ENCODE assay signal across 1 cellular context in the genomic region with DNA sequence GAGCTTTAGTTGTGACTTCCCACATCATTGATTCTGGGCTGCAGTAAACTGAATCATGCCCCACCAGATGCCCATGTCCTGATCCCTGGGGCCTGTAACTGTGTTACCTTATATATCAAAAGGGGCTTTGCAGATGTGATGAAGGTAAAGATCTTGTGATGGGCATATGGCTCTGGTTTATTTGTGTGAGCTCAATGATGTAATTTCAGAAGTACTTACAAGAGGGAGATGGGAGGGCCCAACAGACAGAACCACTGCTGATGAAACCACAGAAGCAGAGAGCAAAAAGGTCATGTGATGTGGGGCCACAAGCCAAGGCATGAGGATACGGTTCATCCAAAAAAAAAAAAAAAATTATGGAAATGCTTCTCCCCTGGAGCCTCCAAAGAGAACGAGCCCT.
TF ChIP-seq lines count a peak whose summit lies in the region.

No MANE protein-coding gene starts in this region.

TF ChIP-seq in K562, 482 proteins besides CTCF, POLR2A, EP300 and RAD21 (continued from another document and continues in another):
- TF ChIP-seq, protein P1, sequence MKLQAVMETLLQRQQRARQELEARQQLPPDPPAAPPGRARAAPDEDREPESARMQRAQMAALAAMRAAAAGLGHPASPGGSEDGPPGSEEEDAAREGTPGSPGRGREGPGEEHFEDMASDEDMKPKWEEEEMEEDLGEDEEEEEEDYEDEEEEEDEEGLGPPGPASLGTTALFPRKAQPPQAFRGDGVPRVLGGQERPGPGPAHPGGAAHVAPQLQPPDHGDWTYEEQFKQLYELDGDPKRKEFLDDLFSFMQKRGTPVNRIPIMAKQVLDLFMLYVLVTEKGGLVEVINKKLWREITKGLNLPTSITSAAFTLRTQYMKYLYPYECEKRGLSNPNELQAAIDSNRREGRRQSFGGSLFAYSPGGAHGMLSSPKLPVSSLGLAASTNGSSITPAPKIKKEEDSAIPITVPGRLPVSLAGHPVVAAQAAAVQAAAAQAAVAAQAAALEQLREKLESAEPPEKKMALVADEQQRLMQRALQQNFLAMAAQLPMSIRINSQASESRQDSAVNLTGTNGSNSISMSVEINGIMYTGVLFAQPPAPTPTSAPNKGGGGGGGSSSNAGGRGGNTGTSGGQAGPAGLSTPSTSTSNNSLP (IDR thresholded peaks at IDR 0.05; ENCODE audit: borderline replicate concordance, low read depth, low read length) = no peak
- no peak for TF ChIP-seq EZH2 (IDR thresholded peaks at IDR 0.05; ENCODE audit: borderline replicate concordance, low read depth, low read length)
- TF ChIP-seq BHLHE40 (IDR thresholded peaks at IDR 0.05; ENCODE audit: low read length) = no peak
- TF ChIP-seq, protein P2, sequence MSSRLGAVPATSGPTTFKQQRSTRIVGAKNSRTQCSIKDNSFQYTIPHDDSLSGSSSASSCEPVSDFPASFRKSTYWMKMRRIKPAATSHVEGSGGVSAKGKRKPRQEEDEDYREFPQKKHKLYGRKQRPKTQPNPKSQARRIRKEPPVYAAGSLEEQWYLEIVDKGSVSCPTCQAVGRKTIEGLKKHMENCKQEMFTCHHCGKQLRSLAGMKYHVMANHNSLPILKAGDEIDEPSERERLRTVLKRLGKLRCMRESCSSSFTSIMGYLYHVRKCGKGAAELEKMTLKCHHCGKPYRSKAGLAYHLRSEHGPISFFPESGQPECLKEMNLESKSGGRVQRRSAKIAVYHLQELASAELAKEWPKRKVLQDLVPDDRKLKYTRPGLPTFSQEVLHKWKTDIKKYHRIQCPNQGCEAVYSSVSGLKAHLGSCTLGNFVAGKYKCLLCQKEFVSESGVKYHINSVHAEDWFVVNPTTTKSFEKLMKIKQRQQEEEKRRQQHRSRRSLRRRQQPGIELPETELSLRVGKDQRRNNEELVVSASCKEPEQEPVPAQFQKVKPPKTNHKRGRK (tag; IDR thresholded peaks at IDR 0.05) = no peak
- no peak for TF ChIP-seq RBM17 (IDR thresholded peaks at IDR 0.05; ENCODE audit: borderline replicate concordance, low read depth, low read length)
- TF ChIP-seq, protein P3, sequence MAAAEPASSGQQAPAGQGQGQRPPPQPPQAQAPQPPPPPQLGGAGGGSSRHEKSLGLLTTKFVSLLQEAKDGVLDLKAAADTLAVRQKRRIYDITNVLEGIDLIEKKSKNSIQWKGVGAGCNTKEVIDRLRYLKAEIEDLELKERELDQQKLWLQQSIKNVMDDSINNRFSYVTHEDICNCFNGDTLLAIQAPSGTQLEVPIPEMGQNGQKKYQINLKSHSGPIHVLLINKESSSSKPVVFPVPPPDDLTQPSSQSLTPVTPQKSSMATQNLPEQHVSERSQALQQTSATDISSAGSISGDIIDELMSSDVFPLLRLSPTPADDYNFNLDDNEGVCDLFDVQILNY (CRISPR knock-in tag; IDR thresholded peaks at IDR 0.05) = no peak
- no peak for TF ChIP-seq EHMT2 (IDR thresholded peaks at IDR 0.05)
- no peak for TF ChIP-seq TEAD1 (CRISPR knock-in tag; IDR thresholded peaks at IDR 0.05)
- TF ChIP-seq PHTF2 (CRISPR knock-in tag; IDR thresholded peaks at IDR 0.05) = no peak
- no peak for TF ChIP-seq CEBPG (CRISPR knock-in tag; IDR thresholded peaks at IDR 0.05)
- TF ChIP-seq CEBPG (tag; conservative IDR thresholded peaks at IDR 0.05 in 1 of 2, IDR thresholded peaks at IDR 0.05 in 1 of 2) = peak in 1 of 2 experiments; percentile 66; a peak in 2 of 4 replicates
- TF ChIP-seq TBL1XR1 (IDR thresholded peaks at IDR 0.05; ENCODE audit: low read length in 2 of 2) = no peak
- TF ChIP-seq ZNF444 (CRISPR knock-in tag; IDR thresholded peaks at IDR 0.05) = no peak
- TF ChIP-seq TAF9B (IDR thresholded peaks at IDR 0.05; ENCODE audit: partially characterized antibody) = no peak
- TF ChIP-seq NONO (IDR thresholded peaks at IDR 0.05; ENCODE audit: low read depth in 2 of 2, low read length in 1 of 2) = no peak
- no peak for TF ChIP-seq CC2D1A (IDR thresholded peaks at IDR 0.05)
- TF ChIP-seq POU5F1 (IDR thresholded peaks at IDR 0.05; ENCODE audit: borderline replicate concordance, low read depth, low read length, partially characterized antibody) = no peak
- TF ChIP-seq CHD2 (IDR thresholded peaks at IDR 0.05; ENCODE audit: low read depth, low read length) = no peak
- no peak for TF ChIP-seq HCFC1 (IDR thresholded peaks at IDR 0.05; ENCODE audit: low read depth, low read length)
- no peak for TF ChIP-seq ZNF217 (CRISPR knock-in tag; IDR thresholded peaks at IDR 0.05)
- TF ChIP-seq FOXK2 (conservative IDR thresholded peaks at IDR 0.05 in 1 of 2, IDR thresholded peaks at IDR 0.05 in 1 of 2; ENCODE audit: low read depth in 2 of 2) = no peak
- peak; percentile 22; the same call in 1 of the 2 replicates for TF ChIP-seq ZNF384 (IDR thresholded peaks at IDR 0.05; ENCODE audit: low read depth, low read length)
- TF ChIP-seq RHOXF2B (CRISPR knock-in tag; conservative IDR thresholded peaks at IDR 0.05) = no peak
- no peak for TF ChIP-seq ZSCAN32 (CRISPR knock-in tag; IDR thresholded peaks at IDR 0.05)
- no peak for TF ChIP-seq SMARCA4 (IDR thresholded peaks at IDR 0.05)
- TF ChIP-seq, protein P4, sequence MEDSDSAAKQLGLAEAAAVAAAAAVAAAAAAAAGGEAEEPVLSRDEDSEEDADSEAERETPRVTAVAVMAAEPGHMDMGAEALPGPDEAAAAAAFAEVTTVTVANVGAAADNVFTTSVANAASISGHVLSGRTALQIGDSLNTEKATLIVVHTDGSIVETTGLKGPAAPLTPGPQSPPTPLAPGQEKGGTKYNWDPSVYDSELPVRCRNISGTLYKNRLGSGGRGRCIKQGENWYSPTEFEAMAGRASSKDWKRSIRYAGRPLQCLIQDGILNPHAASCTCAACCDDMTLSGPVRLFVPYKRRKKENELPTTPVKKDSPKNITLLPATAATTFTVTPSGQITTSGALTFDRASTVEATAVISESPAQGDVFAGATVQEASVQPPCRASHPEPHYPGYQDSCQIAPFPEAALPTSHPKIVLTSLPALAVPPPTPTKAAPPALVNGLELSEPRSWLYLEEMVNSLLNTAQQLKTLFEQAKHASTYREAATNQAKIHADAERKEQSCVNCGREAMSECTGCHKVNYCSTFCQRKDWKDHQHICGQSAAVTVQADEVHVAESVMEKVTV (CRISPR knock-in tag; IDR thresholded peaks at IDR 0.05) = no peak
- TF ChIP-seq ZFP1 (CRISPR knock-in tag; IDR thresholded peaks at IDR 0.05) = no peak
- no peak for TF ChIP-seq ZFP36 (IDR thresholded peaks at IDR 0.05; ENCODE audit: low read depth, low read length, partially characterized antibody)
- TF ChIP-seq, protein P5, sequence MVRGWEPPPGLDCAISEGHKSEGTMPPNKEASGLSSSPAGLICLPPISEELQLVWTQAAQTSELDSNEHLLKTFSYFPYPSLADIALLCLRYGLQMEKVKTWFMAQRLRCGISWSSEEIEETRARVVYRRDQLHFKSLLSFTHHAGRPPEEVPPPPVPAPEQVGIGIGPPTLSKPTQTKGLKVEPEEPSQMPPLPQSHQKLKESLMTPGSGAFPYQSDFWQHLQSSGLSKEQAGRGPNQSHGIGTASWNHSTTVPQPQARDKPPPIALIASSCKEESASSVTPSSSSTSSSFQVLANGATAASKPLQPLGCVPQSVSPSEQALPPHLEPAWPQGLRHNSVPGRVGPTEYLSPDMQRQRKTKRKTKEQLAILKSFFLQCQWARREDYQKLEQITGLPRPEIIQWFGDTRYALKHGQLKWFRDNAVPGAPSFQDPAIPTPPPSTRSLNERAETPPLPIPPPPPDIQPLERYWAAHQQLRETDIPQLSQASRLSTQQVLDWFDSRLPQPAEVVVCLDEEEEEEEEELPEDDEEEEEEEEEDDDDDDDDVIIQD (CRISPR knock-in tag; IDR thresholded peaks at IDR 0.05) = no peak
- no peak for TF ChIP-seq L3MBTL2 (IDR thresholded peaks at IDR 0.05)
- TF ChIP-seq, protein P6, sequence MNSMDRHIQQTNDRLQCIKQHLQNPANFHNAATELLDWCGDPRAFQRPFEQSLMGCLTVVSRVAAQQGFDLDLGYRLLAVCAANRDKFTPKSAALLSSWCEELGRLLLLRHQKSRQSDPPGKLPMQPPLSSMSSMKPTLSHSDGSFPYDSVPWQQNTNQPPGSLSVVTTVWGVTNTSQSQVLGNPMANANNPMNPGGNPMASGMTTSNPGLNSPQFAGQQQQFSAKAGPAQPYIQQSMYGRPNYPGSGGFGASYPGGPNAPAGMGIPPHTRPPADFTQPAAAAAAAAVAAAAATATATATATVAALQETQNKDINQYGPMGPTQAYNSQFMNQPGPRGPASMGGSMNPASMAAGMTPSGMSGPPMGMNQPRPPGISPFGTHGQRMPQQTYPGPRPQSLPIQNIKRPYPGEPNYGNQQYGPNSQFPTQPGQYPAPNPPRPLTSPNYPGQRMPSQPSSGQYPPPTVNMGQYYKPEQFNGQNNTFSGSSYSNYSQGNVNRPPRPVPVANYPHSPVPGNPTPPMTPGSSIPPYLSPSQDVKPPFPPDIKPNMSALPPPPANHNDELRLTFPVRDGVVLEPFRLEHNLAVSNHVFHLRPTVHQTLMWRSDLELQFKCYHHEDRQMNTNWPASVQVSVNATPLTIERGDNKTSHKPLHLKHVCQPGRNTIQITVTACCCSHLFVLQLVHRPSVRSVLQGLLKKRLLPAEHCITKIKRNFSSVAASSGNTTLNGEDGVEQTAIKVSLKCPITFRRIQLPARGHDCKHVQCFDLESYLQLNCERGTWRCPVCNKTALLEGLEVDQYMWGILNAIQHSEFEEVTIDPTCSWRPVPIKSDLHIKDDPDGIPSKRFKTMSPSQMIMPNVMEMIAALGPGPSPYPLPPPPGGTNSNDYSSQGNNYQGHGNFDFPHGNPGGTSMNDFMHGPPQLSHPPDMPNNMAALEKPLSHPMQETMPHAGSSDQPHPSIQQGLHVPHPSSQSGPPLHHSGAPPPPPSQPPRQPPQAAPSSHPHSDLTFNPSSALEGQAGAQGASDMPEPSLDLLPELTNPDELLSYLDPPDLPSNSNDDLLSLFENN (IDR thresholded peaks at IDR 0.05; ENCODE audit: low read depth in 2 of 2, low read length in 2 of 2) = no peak
- TF ChIP-seq, protein P7, sequence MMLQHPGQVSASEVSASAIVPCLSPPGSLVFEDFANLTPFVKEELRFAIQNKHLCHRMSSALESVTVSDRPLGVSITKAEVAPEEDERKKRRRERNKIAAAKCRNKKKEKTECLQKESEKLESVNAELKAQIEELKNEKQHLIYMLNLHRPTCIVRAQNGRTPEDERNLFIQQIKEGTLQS (IDR thresholded peaks at IDR 0.05) = 0 out of 2 replicates have a peak, but pooled peaks have one; percentile 38
- TF ChIP-seq, protein P7 (CRISPR knock-in tag; conservative IDR thresholded peaks at IDR 0.05) = no peak
- TF ChIP-seq, protein P8, sequence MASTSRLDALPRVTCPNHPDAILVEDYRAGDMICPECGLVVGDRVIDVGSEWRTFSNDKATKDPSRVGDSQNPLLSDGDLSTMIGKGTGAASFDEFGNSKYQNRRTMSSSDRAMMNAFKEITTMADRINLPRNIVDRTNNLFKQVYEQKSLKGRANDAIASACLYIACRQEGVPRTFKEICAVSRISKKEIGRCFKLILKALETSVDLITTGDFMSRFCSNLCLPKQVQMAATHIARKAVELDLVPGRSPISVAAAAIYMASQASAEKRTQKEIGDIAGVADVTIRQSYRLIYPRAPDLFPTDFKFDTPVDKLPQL (IDR thresholded peaks at IDR 0.05; ENCODE audit: extremely low read depth, insufficient read length) = no peak
- TF ChIP-seq NR2F6 (CRISPR knock-in tag; IDR thresholded peaks at IDR 0.05) = no peak
- TF ChIP-seq STAT5A (IDR thresholded peaks at IDR 0.05; ENCODE audit: borderline replicate concordance, low read length) = no peak
- TF ChIP-seq ZNF3 (CRISPR knock-in tag; IDR thresholded peaks at IDR 0.05) = no peak
- no peak for TF ChIP-seq BDP1 (IDR thresholded peaks at IDR 0.05; ENCODE audit: insufficient read depth, insufficient read length)
- no peak for TF ChIP-seq TCF3 (CRISPR knock-in tag; IDR thresholded peaks at IDR 0.05)
- peak; percentile 20; the same call in 1 of the 2 replicates for TF ChIP-seq RAD51 (IDR thresholded peaks at IDR 0.05; ENCODE audit: borderline replicate concordance, low read depth)
- TF ChIP-seq, protein P9, sequence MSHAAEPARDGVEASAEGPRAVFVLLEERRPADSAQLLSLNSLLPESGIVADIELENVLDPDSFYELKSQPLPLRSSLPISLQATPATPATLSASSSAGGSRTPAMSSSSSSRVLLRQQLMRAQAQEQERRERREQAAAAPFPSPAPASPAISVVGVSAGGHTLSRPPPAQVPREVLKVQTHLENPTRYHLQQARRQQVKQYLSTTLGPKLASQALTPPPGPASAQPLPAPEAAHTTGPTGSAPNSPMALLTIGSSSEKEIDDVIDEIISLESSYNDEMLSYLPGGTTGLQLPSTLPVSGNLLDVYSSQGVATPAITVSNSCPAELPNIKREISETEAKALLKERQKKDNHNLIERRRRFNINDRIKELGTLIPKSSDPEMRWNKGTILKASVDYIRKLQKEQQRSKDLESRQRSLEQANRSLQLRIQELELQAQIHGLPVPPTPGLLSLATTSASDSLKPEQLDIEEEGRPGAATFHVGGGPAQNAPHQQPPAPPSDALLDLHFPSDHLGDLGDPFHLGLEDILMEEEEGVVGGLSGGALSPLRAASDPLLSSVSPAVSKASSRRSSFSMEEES (CRISPR knock-in tag; IDR thresholded peaks at IDR 0.05) = peak; percentile 73
- TF ChIP-seq KLF13 (tag; IDR thresholded peaks at IDR 0.05; ENCODE audit: borderline replicate concordance, low read depth) = no peak
- TF ChIP-seq SAP30 (IDR thresholded peaks at IDR 0.05; ENCODE audit: borderline replicate concordance, insufficient read depth, low read depth, low read length, poor library complexity, severe bottlenecking) = no peak
- no peak for TF ChIP-seq BMI1 (IDR thresholded peaks at IDR 0.05; ENCODE audit: low read length)
- TF ChIP-seq, protein P10, sequence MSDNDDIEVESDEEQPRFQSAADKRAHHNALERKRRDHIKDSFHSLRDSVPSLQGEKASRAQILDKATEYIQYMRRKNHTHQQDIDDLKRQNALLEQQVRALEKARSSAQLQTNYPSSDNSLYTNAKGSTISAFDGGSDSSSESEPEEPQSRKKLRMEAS (CRISPR knock-in tag; IDR thresholded peaks at IDR 0.05) = no peak
- TF ChIP-seq MYC (IDR thresholded peaks at IDR 0.05; ENCODE audit: low read depth, low read length) = no peak
- no peak for TF ChIP-seq MYC (CRISPR knock-in tag; IDR thresholded peaks at IDR 0.05; ENCODE audit: borderline replicate concordance, low read depth)
- TF ChIP-seq, protein P11, sequence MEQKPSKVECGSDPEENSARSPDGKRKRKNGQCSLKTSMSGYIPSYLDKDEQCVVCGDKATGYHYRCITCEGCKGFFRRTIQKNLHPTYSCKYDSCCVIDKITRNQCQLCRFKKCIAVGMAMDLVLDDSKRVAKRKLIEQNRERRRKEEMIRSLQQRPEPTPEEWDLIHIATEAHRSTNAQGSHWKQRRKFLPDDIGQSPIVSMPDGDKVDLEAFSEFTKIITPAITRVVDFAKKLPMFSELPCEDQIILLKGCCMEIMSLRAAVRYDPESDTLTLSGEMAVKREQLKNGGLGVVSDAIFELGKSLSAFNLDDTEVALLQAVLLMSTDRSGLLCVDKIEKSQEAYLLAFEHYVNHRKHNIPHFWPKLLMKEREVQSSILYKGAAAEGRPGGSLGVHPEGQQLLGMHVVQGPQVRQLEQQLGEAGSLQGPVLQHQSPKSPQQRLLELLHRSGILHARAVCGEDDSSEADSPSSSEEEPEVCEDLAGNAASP (IDR thresholded peaks at IDR 0.05) = no peak
